Comparison of ENCODE assay signal across 19 cellular contexts in the genomic region with DNA sequence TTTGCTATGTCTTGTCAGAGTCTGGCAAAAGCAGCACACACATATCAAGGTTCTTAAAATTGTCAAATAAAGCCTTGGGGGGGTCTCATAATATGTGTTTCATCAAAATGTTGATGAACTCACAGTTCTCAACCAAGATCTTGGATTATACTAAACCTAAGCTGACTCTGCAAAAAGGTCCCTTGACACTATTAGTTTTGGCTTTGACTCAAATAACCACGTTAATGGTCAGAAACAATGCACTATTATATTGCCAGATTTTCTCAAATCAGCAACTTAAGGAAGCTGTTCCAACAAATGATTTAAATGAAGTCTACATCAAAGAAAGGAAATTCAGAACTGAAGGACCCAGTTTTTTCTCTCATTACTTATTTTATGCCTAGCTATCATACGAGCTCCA.
"Had no signal": no experiment of that assay in that cellular context is flagged by ENCODE, and none has a peak within 500 bp of the region (broad histone marks: within the 10 kb centered on the region; RNA-seq: fewer than 3 reads in every experiment).

No MANE protein-coding gene starts in this region.

- H3K27ac ChIP-seq: ascending aorta, prostate gland, sigmoid colon, upper lobe of left lung had no signal

- H3K9me3 ChIP-seq: ascending aorta, mucosa of descending colon, prostate gland, sigmoid colon, upper lobe of left lung had no signal

- H3K36me3 ChIP-seq: ascending aorta, prostate gland, sigmoid colon, upper lobe of left lung had no signal

- DNase-seq: activated B cell treated with CpG ODN at 0.5 μM for 24 hours; activated CD4-positive, alpha-beta T cell treated with anti-CD3 and anti-CD28 coated beads, Interleukin-2, amount 10 ng/mL, durations not matched to agents 24 days and 14 days; activated naive CD4-positive, alpha-beta T cell; activated naive CD8-positive, alpha-beta T cell treated with anti-CD3 and anti-CD28 coated beads, Interleukin-2, amount 50 U/mL, for 24 hours; effector memory CD8-positive, alpha-beta T cell; erythroblast; head of caudate nucleus; left colon; mucosa of descending colon; naive thymus-derived CD8-positive, alpha-beta T cell; nucleus accumbens; sigmoid colon; stimulated activated CD4-positive, alpha-beta T cell treated with anti-CD3 and anti-CD28 coated beads, Interleukin-12 subunit alpha, Interleukin-12 subunit beta, amount 100 ng/mL, for 4 hours; stimulated activated CD4-positive, alpha-beta T cell treated with anti-CD3 and anti-CD28 coated beads, Interleukin-4, amount 100 ng/mL, for 1 hour; stimulated activated CD8-positive, alpha-beta memory T cell treated with anti-CD3 and anti-CD28 coated beads, Interleukin-4, amount 100 ng/mL, for 48 hours; T-helper 17 cell; upper lobe of left lung had no signal

- H3K4me3 ChIP-seq: ascending aorta, mucosa of descending colon, prostate gland, sigmoid colon, upper lobe of left lung had no signal

- H3K4me1 ChIP-seq: ascending aorta, prostate gland, sigmoid colon, upper lobe of left lung had no signal

- ATAC-seq: activated naive CD8-positive, alpha-beta T cell treated with anti-CD3 and anti-CD28 coated beads, Interleukin-2, amount 50 U/mL, for 24 hours; effector memory CD8-positive, alpha-beta T cell; left colon; mucosa of descending colon; naive thymus-derived CD8-positive, alpha-beta T cell; T-helper 17 cell had no signal

- H3K27me3 ChIP-seq: ascending aorta, sigmoid colon, upper lobe of left lung had no signal
